ENCODE assay signal across 9 cellular contexts in genomic region chr13:51523082-51523518, GRCh38.
DNase-seq lines count a peak whose midpoint lies in the region; ATAC-seq lines count a peak whose summit lies in the region.
"Had no signal": no experiment of that assay in that cellular context is flagged by ENCODE, and none has a peak within 500 bp of the region (broad histone marks: within the 10 kb centered on the region; RNA-seq: fewer than 3 reads in every experiment).

No MANE protein-coding gene starts in this region.

- peak; percentile 74 for ATAC-seq in naive thymus-derived CD4-positive, alpha-beta T cell

- H3K36me3 Mint-ChIP-seq in naive thymus-derived CD4-positive, alpha-beta T cell = peaks cover 0 to 5% (median 0%) of the 10 kb centered on the region in 5 donors

- H3K9me3 ChIP-seq in naive thymus-derived CD4-positive, alpha-beta T cell (ENCODE audit: control insufficient read depth in 2 of 3, low read length in 3 of 3) = no peaks in the 10 kb centered on the region

- CTCF ChIA-PET in naive thymus-derived CD4-positive, alpha-beta T cell (lab: Charles Lee) = no interaction called here

- intact Hi-C loops in naive thymus-derived CD4-positive, alpha-beta T cell (cut with micrococcal nuclease) = no loop called here

- H3K4me3 ChIP-seq in naive thymus-derived CD4-positive, alpha-beta T cell (ENCODE audit: low read length) = no peak overlapping the region

- H3K4me3 Mint-ChIP-seq in naive thymus-derived CD4-positive, alpha-beta T cell = peak overlapping the region in 3 of 10 donors; percentile 25 to 54 (median 48)
- H3K4me3 Mint-ChIP-seq: naive B cell had no signal

- peak overlapping the region in 2 of 9 donors; percentile 69 to 73 for H3K27ac Mint-ChIP-seq in naive thymus-derived CD4-positive, alpha-beta T cell
- H3K27ac Mint-ChIP-seq: naive B cell had no signal

- no peaks in the 10 kb centered on the region for H3K36me3 ChIP-seq in naive thymus-derived CD4-positive, alpha-beta T cell (ENCODE audit: control insufficient read depth in 2 of 3, insufficient read depth in 3 of 3, low read length in 3 of 3)

- POLR2A ChIA-PET in naive thymus-derived CD4-positive, alpha-beta T cell (lab: Charles Lee) = interaction anchor here (0.7 to 1.1 kb wide), 2 partner anchors 29 to 68 kb away, joined by 3 to 4 read pairs; no protein-coding TSS in a partner anchor

- H3K9me3 Mint-ChIP-seq in naive thymus-derived CD4-positive, alpha-beta T cell = peaks cover 0 to 7% (median 0%) of the 10 kb centered on the region in 11 donors

- no peak overlapping the region for H3K27ac ChIP-seq in naive thymus-derived CD4-positive, alpha-beta T cell (ENCODE audit: low read depth, low read length)

- no peaks in the 10 kb centered on the region for H3K27me3 ChIP-seq in naive thymus-derived CD4-positive, alpha-beta T cell (ENCODE audit: control insufficient read depth in 2 of 2, insufficient read depth in 2 of 2, low read length in 2 of 2)

- DNase-seq in CMK (ENCODE audit: low read depth) (peak; percentile 70), OCI-M1 (lab: John Stamatoyannopoulos, UW) (peak; percentile 78), astrocyte of the hippocampus (ENCODE audit: low read depth, low spot score) (peak; percentile 47), midbrain (lab: John Stamatoyannopoulos, UW) (no peak), NCI-H1105 (lab: John Stamatoyannopoulos, UW) (no peak), amniotic stem cell (lab: John Stamatoyannopoulos, UW) (no peak), NCI-H524 treated with DMSO at 0.1 percent for 48 hours (lab: John Stamatoyannopoulos, UW) (no peak)
- peak in 3 of 9 donors; percentile 1 to 10 (median 9) for DNase-seq in naive thymus-derived CD4-positive, alpha-beta T cell
- DNase-seq: naive B cell had no signal

- H3K27me3 Mint-ChIP-seq in naive thymus-derived CD4-positive, alpha-beta T cell = peaks cover 0 to 2% (median 0%) of the 10 kb centered on the region in 5 donors
- H3K27me3 Mint-ChIP-seq: naive B cell had no signal

- H3K4me1 ChIP-seq in naive thymus-derived CD4-positive, alpha-beta T cell (ENCODE audit: control insufficient read depth in 2 of 2, insufficient read depth in 2 of 2, low read length in 2 of 2) = peaks cover 11% of the 10 kb centered on the region in 2 donors

- peaks cover 0 to 24% (median 20%) of the 10 kb centered on the region in 7 donors for H3K4me1 Mint-ChIP-seq in naive thymus-derived CD4-positive, alpha-beta T cell

Comparison
In these comparisons a context has a peak if more than half of its experiments do, and no peak if none do; other contexts are left out.
1. DNase-seq: peak in CMK (single experiment), OCI-M1 (single experiment) and astrocyte of the hippocampus (single experiment); none in midbrain (single experiment), NCI-H1105 (single experiment), amniotic stem cell (single experiment) and NCI-H524 treated with DMSO at 0.1 percent for 48 hours (single experiment).